ENCODE assay signal across 1 cellular context in genomic region chr10:13945760-13946460, GRCh38.
TF ChIP-seq lines count a peak whose summit lies in the region.

No MANE protein-coding gene starts in this region.

TF ChIP-seq in H1, 55 proteins besides CTCF, POLR2A, EP300 and RAD21:
- no peak for TF ChIP-seq BACH1 (IDR thresholded peaks at IDR 0.05; ENCODE audit: low read length)
- no peak for TF ChIP-seq SUZ12 (IDR thresholded peaks at IDR 0.05; ENCODE audit: low read length)
- TF ChIP-seq SP1 (IDR thresholded peaks at IDR 0.05; ENCODE audit: low read depth, low read length) = no peak
- no peak for TF ChIP-seq HDAC6 (IDR thresholded peaks at IDR 0.05; ENCODE audit: low read depth, low read length)
- TF ChIP-seq MAFK (IDR thresholded peaks at IDR 0.05; ENCODE audit: low read depth, low read length) = no peak
- no peak for TF ChIP-seq YY1 (IDR thresholded peaks at IDR 0.05; ENCODE audit: low read depth, low read length)
- TF ChIP-seq NANOG (IDR thresholded peaks at IDR 0.05; ENCODE audit: insufficient read depth, low read depth, low read length, poor library complexity, severe bottlenecking) = no peak
